29 cellular contexts compared by ENCODE assay signal in the genomic region with DNA sequence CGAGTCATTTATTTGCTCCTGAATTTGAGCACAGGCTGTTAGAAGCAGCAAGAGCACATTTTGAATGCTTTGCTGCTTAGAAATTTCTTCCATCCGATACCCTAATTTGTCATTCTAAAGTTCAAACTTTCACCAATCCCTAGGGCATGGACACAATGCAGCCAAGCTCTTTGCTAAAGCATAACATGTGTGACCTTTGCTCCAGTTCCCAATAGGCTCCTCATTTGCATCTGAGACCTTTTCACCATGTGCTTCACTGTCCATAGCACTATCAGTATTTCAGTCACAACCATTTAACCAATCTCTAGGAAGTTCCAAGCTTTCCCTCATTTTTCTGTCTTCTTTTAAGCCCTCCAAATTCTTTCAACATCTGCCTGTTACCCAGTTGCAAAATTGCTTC.
"Had no signal": no experiment of that assay in that cellular context is flagged by ENCODE, and none has a peak within 500 bp of the region (broad histone marks: within the 10 kb centered on the region; RNA-seq: fewer than 3 reads in every experiment).

No MANE protein-coding gene starts in this region.

- H3K9me3 ChIP-seq: ascending aorta, colonic mucosa, gastrocnemius medialis had no signal

- ATAC-seq: activated naive CD4-positive, alpha-beta T cell treated with anti-CD3 and anti-CD28 coated beads, Interleukin-2, amount 50 U/mL, for 72 hours; activated T-cell treated with anti-CD3 and anti-CD28 coated beads, Interleukin-2, amount 50 U/mL, for 72 hours; foreskin keratinocyte; gastrocnemius medialis; heart right ventricle; T-helper 17 cell had no signal

- H3K27me3 ChIP-seq: ascending aorta, breast epithelium, cardiac muscle cell, colonic mucosa, esophagus squamous epithelium, foreskin keratinocyte, gastrocnemius medialis, heart right ventricle, hepatocyte had no signal

- DNase-seq: activated CD4-positive, alpha-beta memory T cell treated with anti-CD3 and anti-CD28 coated beads, Interleukin-2, amount 10 ng/mL, durations not matched to agents 7 days and 5 days; activated CD4-positive, alpha-beta T cell treated with anti-CD3 and anti-CD28 coated beads for 1 hour; activated CD4-positive, alpha-beta T cell treated with anti-CD3 and anti-CD28 coated beads for 4 hours; activated CD4-positive, alpha-beta T cell treated with anti-CD3 and anti-CD28 coated beads, Interleukin-2, amount 10 ng/mL, durations not matched to agents 7 days and 5 days; activated CD4-positive, alpha-beta T cell treated with anti-CD3 and anti-CD28 coated beads, Interleukin-2, amount 50 U/mL, for 4 hours; activated CD8-positive, alpha-beta memory T cell treated with anti-CD3 and anti-CD28 coated beads, Interleukin-2, amount 50 U/mL, for 48 hours; activated gamma-delta T cell; activated naive CD4-positive, alpha-beta T cell; activated naive CD4-positive, alpha-beta T cell treated with anti-CD3 and anti-CD28 coated beads, Interleukin-2, amount 10 ng/mL, durations not matched to agents 7 days and 5 days; activated naive CD8-positive, alpha-beta T cell treated with anti-CD3 and anti-CD28 coated beads, Interleukin-2, amount 10 ng/mL, durations not matched to agents 7 days and 5 days; activated T-cell treated with anti-CD3 and anti-CD28 coated beads for 4 hours; activated T-cell treated with anti-CD3 and anti-CD28 coated beads, Interleukin-2, amount 50 U/mL, for 24 hours; activated T-cell treated with anti-CD3 and anti-CD28 coated beads, Interleukin-2, amount 50 U/mL, for 72 hours; central memory CD4-positive, alpha-beta T cell; cerebellar nuclear complex; colonic mucosa; effector CD8-positive, alpha-beta T cell; esophagus squamous epithelium; foreskin keratinocyte; gastrocnemius medialis; heart right ventricle; T-helper 17 cell; T1000 had no signal

- H3K36me3 ChIP-seq: ascending aorta, breast epithelium, cardiac muscle cell, colonic mucosa, esophagus squamous epithelium, gastrocnemius medialis, heart right ventricle had no signal

- H3K27ac ChIP-seq: ascending aorta, breast epithelium, cardiac muscle cell, colonic mucosa, epithelial cell of prostate, esophagus squamous epithelium, foreskin keratinocyte, gastrocnemius medialis, heart right ventricle, hepatocyte had no signal

- H3K4me1 ChIP-seq: ascending aorta, breast epithelium, colonic mucosa, esophagus squamous epithelium, foreskin keratinocyte, gastrocnemius medialis, heart right ventricle had no signal

- H3K79me2 ChIP-seq: hepatocyte had no signal

- H3K4me3 ChIP-seq: ascending aorta, breast epithelium, cardiac muscle cell, colonic mucosa, esophagus squamous epithelium, gastrocnemius medialis, heart right ventricle, hepatocyte had no signal

- H2AFZ ChIP-seq: hepatocyte had no signal

- H3K4me2 ChIP-seq: hepatocyte had no signal
